11 cellular contexts compared by ENCODE assay signal in genomic region chr20:4869290-4870193, GRCh38. TPM values are rescaled to one million over a fixed set of nuclear protein-coding genes. Genes with fewer than 3 reads are reported as not detected.
DNase-seq lines count a peak whose midpoint lies in the region; ATAC-seq and TF ChIP-seq lines count a peak whose summit lies in the region.
"Had no signal": no experiment of that assay in that cellular context is flagged by ENCODE, and none has a peak within 500 bp of the region (broad histone marks: within the 10 kb centered on the region; RNA-seq: fewer than 3 reads in every experiment).

No MANE protein-coding gene starts in this region.

- peaks cover 2 to 6% of the 10 kb centered on the region in 2 donors for H3K36me3 Mint-ChIP-seq in activated T-cell treated with anti-CD3 and anti-CD28 coated beads, Interleukin-2, amount 50 U/mL, for 72 hours (ENCODE audit: insufficient read depth in 2 of 2)
- H3K36me3 Mint-ChIP-seq in type B pancreatic cell, result peaks cover 23% of the 10 kb centered on the region

- H3K27me3 ChIP-seq in Peyer's patch, result no peaks in the 10 kb centered on the region
- H3K27me3 ChIP-seq: BLaER1, heart right ventricle, MG63 had no signal

- no peaks in the 10 kb centered on the region for H3K4me1 ChIP-seq in Peyer's patch
- H3K4me1 ChIP-seq: BLaER1, heart right ventricle had no signal

- no peak for DNase-seq in activated T-cell treated with anti-CD3 and anti-CD28 coated beads, Interleukin-2, amount 50 U/mL, for 72 hours
- no peak for DNase-seq in activated T-cell treated with anti-CD3 and anti-CD28 coated beads for 4 hours
- peak; percentile 58 for DNase-seq in OCI-M1 (lab: John Stamatoyannopoulos, UW)
- peak; percentile 74 for DNase-seq in epithelial cell of esophagus (ENCODE audit: low read depth)
- DNase-seq in type B pancreatic cell (ENCODE audit: extremely low spot score, unreplicated experiment), result no peak
- no peak for DNase-seq in Peyer's patch
- DNase-seq in NK-92 (lab: John Stamatoyannopoulos, UW; ENCODE audit: unreplicated experiment), result no peak
- DNase-seq: heart right ventricle, MG63 had no signal

- H3K36me3 ChIP-seq in Peyer's patch, result peaks cover 0 to 27% (median 0%) of the 10 kb centered on the region in 3 donors
- H3K36me3 ChIP-seq: MG63 had no signal

- peak; percentile 13 to 49 for ATAC-seq in activated T-cell treated with anti-CD3 and anti-CD28 coated beads, Interleukin-2, amount 50 U/mL, for 72 hours (replicated peaks in 1 of 2)
- ATAC-seq in GM18870 (IDR thresholded peaks at IDR 0.05; ENCODE audit: unreplicated experiment), result no peak

- TF ChIP-seq CTCF in epithelial cell of esophagus (IDR thresholded peaks at IDR 0.05; ENCODE audit: insufficient read depth, low read depth, low read length, missing control alignments) (no peak), type B pancreatic cell (conservative IDR thresholded peaks at IDR 0.05) (no peak), Peyer's patch (IDR thresholded peaks at IDR 0.05) (no peak)

- H3K9me3 Mint-ChIP-seq in activated T-cell treated with anti-CD3 and anti-CD28 coated beads, Interleukin-2, amount 50 U/mL, for 72 hours, result no peaks in the 10 kb centered on the region
- no peaks in the 10 kb centered on the region for H3K9me3 Mint-ChIP-seq in type B pancreatic cell

- peak overlapping the region in 1 of 2 donors; percentile 22 for H3K4me3 Mint-ChIP-seq in activated T-cell treated with anti-CD3 and anti-CD28 coated beads, Interleukin-2, amount 50 U/mL, for 72 hours
- H3K4me3 Mint-ChIP-seq in type B pancreatic cell, result no peak overlapping the region

- no peaks in the 10 kb centered on the region for H3K27me3 Mint-ChIP-seq in activated T-cell treated with anti-CD3 and anti-CD28 coated beads, Interleukin-2, amount 50 U/mL, for 72 hours (ENCODE audit: low read depth)
- no peaks in the 10 kb centered on the region for H3K27me3 Mint-ChIP-seq in type B pancreatic cell

- peak overlapping the region; percentile 24 for H3K27ac Mint-ChIP-seq in activated T-cell treated with anti-CD3 and anti-CD28 coated beads, Interleukin-2, amount 50 U/mL, for 72 hours
- peak overlapping the region; percentile 41 for H3K27ac Mint-ChIP-seq in type B pancreatic cell

- no peaks in the 10 kb centered on the region for H3K9me3 ChIP-seq in Peyer's patch
- H3K9me3 ChIP-seq: BLaER1, heart right ventricle, MG63 had no signal

- H3K27ac ChIP-seq in Peyer's patch, result peak overlapping the region in 1 of 4 donors; percentile 10
- H3K27ac ChIP-seq: BLaER1, heart right ventricle had no signal

- no peak overlapping the region for H3K4me3 ChIP-seq in epithelial cell of esophagus (ENCODE audit: low read length)
- H3K4me3 ChIP-seq in Peyer's patch, result peak overlapping the region in 2 of 4 donors; percentile 10 to 39
- H3K4me3 ChIP-seq: BLaER1, heart right ventricle, MG63 had no signal

- peaks cover 9% of the 10 kb centered on the region for H3K4me1 Mint-ChIP-seq in activated T-cell treated with anti-CD3 and anti-CD28 coated beads, Interleukin-2, amount 50 U/mL, for 72 hours (ENCODE audit: low read depth)
- H3K4me1 Mint-ChIP-seq in type B pancreatic cell (ENCODE audit: unreplicated experiment), result peaks cover 8% of the 10 kb centered on the region

- TF ChIP-seq POLR2A in Peyer's patch (IDR thresholded peaks at IDR 0.05), result no peak

RNA-seq across cellular contexts. Expression of gene RASSF2, which starts 46.1 kb away (rescaled TPM):
- 10 to 100 TPM; 46.5 to 47.4 TPM for total RNA-seq in activated T-cell treated with anti-CD3 and anti-CD28 coated beads, Interleukin-2, amount 50 U/mL, for 72 hours
- 11.7 and 37.9 TPM in 2 replicates for total RNA-seq in type B pancreatic cell (ENCODE audit: low replicate concordance)
- total RNA-seq in Peyer's patch, result 10 to 100 TPM in 1 of 4 donors, 1 to 10 TPM in 3; 2.8 to 39.6 (median 5.2) TPM

Comparison
In these comparisons a context has a peak if more than half of its experiments do, and no peak if none do; other contexts are left out.
1. DNase-seq: peak in OCI-M1 (single experiment) and epithelial cell of esophagus (single experiment); none in activated T-cell treated with anti-CD3 and anti-CD28 coated beads, Interleukin-2, amount 50 U/mL, for 72 hours (0 of 2), activated T-cell treated with anti-CD3 and anti-CD28 coated beads for 4 hours (single experiment), type B pancreatic cell (single experiment), Peyer's patch (0 of 3) and NK-92 (single experiment).